7 cellular contexts compared by ENCODE assay signal in genomic region chr9:14321517-14322125, GRCh38. TPM values are rescaled to one million over a fixed set of nuclear protein-coding genes. Genes with fewer than 3 reads are reported as not detected.
DNase-seq lines count a peak whose midpoint lies in the region; ATAC-seq and TF ChIP-seq lines count a peak whose summit lies in the region.

No MANE protein-coding gene starts in this region.

- no peaks in the 10 kb centered on the region for H4K20me1 ChIP-seq in HCT116 (ENCODE audit: insufficient read depth)

- H3K9me3 ChIP-seq in HCT116 (ENCODE audit: control insufficient read depth in 1 of 2, insufficient read depth in 1 of 2, low read depth in 1 of 2, low read length in 2 of 2) (no peaks in the 10 kb centered on the region), esophagus squamous epithelium (no peaks in the 10 kb centered on the region)

- DNase-seq in HCT116 (ENCODE audit: low read depth, low spot score) (no peak), RKO (ENCODE audit: low spot score) (peak; percentile 66), esophagus squamous epithelium (lab: John Stamatoyannopoulos, UW) (no peak), retinal pigment epithelial cell (ENCODE audit: low read depth) (no peak), COLO668 (lab: John Stamatoyannopoulos, UW; ENCODE audit: unreplicated experiment) (no peak)
- DNase-seq in effector CD4-positive, alpha-beta T cell, result no peak

- peaks cover 0 to 17% of the 10 kb centered on the region in 2 experiments; a peak in 3 of 4 replicates for H3K4me1 ChIP-seq in HCT116 (ENCODE audit: control insufficient read depth in 1 of 2, insufficient read depth in 2 of 2, low read length in 2 of 2)
- peaks cover 8 to 77% (median 14%) of the 10 kb centered on the region in 3 donors for H3K4me1 ChIP-seq in esophagus squamous epithelium

- CTCF ChIA-PET in HCT116 (lab: Charles Lee), result no interaction called here

- no peak overlapping the region for H2AFZ ChIP-seq in HCT116 (ENCODE audit: low read depth, low read length, poor library complexity, severe bottlenecking)

- H3K4me3 ChIP-seq in HCT116 (replicated peaks in 1 of 2; ENCODE audit: low read depth in 1 of 2, low read length in 2 of 2), result peak overlapping the region; percentile 55 to 65
- peak overlapping the region; percentile 66 to 91 (median 82) for H3K4me3 ChIP-seq in esophagus squamous epithelium
- peak overlapping the region; percentile 68 for H3K4me3 ChIP-seq in retinal pigment epithelial cell (ENCODE audit: low read length)

- RAD21 ChIA-PET in HCT116 (lab: Charles Lee; ENCODE audit: low non-redundant PET in 1 of 2, low total read pairs in 2 of 2, uncharacterized antibody in 2 of 2, unreplicated experiment in 2 of 2), result no interaction called here

- ATAC-seq in HCT116, result no peak
- no peak for ATAC-seq in GM19328 (IDR thresholded peaks at IDR 0.05; ENCODE audit: unreplicated experiment)

- no peaks in the 10 kb centered on the region for H3K79me2 ChIP-seq in HCT116 (ENCODE audit: insufficient read depth, low read length)

- TF ChIP-seq POLR2A in HCT116 (IDR thresholded peaks at IDR 0.05; ENCODE audit: borderline replicate concordance, extremely low read depth, insufficient read depth, insufficient read length) (no peak), esophagus squamous epithelium (IDR thresholded peaks at IDR 0.05) (no peak)

- 1 to 5% methylated on average over 9 of the region's 9 CpGs for WGBS in esophagus squamous epithelium, 2 donors

- intact Hi-C loops in HCT116 (cut with micrococcal nuclease) (no loop called here), esophagus squamous epithelium (cut with DNase I) (no loop called here)

- H3K36me3 ChIP-seq in HCT116 (ENCODE audit: control insufficient read depth in 1 of 2, insufficient read depth in 2 of 2, low read length in 2 of 2) (no peaks in the 10 kb centered on the region), esophagus squamous epithelium (no peaks in the 10 kb centered on the region)

- POLR2A ChIA-PET in HCT116 (lab: Charles Lee), result no interaction called here

- no peak for TF ChIP-seq CTCF in HCT116 (IDR thresholded peaks at IDR 0.05 in 2 of 3, conservative IDR thresholded peaks at IDR 0.05 in 1 of 3; ENCODE audit: borderline replicate concordance in 1 of 3, insufficient read depth in 1 of 3, low read depth in 2 of 3, low read length in 2 of 3)
- no peak for TF ChIP-seq CTCF in esophagus squamous epithelium (IDR thresholded peaks at IDR 0.05)
- TF ChIP-seq CTCF in retinal pigment epithelial cell (conservative IDR thresholded peaks at IDR 0.05; ENCODE audit: low read depth, low read length), result no peak

- peak overlapping the region; percentile 91 for H3K4me2 ChIP-seq in HCT116 (ENCODE audit: low read length)

- BruUV-seq in HCT116 (replicated peaks; lab: Mats Ljungman, UMichigan), result TSS peak; percentile 72

- no peaks in the 10 kb centered on the region for H3K9me2 ChIP-seq in HCT116 (ENCODE audit: insufficient read depth)

- no peak for TF ChIP-seq RAD21 in HCT116 (IDR thresholded peaks at IDR 0.05; ENCODE audit: low read depth)

- peak overlapping the region; percentile 70 for H3K9ac ChIP-seq in HCT116 (ENCODE audit: low read length)

- H3K27ac ChIP-seq in HCT116 (ENCODE audit: low read depth, low read length) (peak overlapping the region; percentile 71), esophagus squamous epithelium (peak overlapping the region; percentile 94 to 99 (median 97))

- no peaks in the 10 kb centered on the region for H3K27me3 ChIP-seq in HCT116 (ENCODE audit: insufficient read depth, low read length)
- H3K27me3 ChIP-seq in esophagus squamous epithelium, result no peaks in the 10 kb centered on the region

TF ChIP-seq in HCT116, 20 proteins besides CTCF, POLR2A, EP300 and RAD21:
- TF ChIP-seq EZH2phosphoT487 (IDR thresholded peaks at IDR 0.05; ENCODE audit: borderline replicate concordance) (no peak), MAX (IDR thresholded peaks at IDR 0.05) (no peak), SIN3A (IDR thresholded peaks at IDR 0.05; ENCODE audit: low read depth) (no peak), ZBTB33 (IDR thresholded peaks at IDR 0.05; ENCODE audit: extremely low read depth, insufficient replicate concordance, low read length) (no peak), CEBPB (IDR thresholded peaks at IDR 0.05; ENCODE audit: low read depth) (no peak), POLR2AphosphoS5 (IDR thresholded peaks at IDR 0.05; ENCODE audit: low read depth, low read length) (no peak), EZH2 (IDR thresholded peaks at IDR 0.05) (no peak), TCF7L2 (IDR thresholded peaks at IDR 0.05; ENCODE audit: borderline replicate concordance, extremely low read depth, insufficient read depth, insufficient read length) (no peak), SP1 (IDR thresholded peaks at IDR 0.05; ENCODE audit: low read depth) (no peak), YY1 (IDR thresholded peaks at IDR 0.05; ENCODE audit: extremely low read depth, insufficient replicate concordance, low read depth, low read length) (no peak), ZFX (IDR thresholded peaks at IDR 0.05) (no peak), ZNF274 (IDR thresholded peaks at IDR 0.05; ENCODE audit: low read depth, low read length) (no peak), ATF3 (IDR thresholded peaks at IDR 0.05) (no peak), REST (IDR thresholded peaks at IDR 0.05; ENCODE audit: low read depth) (no peak), CBX3 (IDR thresholded peaks at IDR 0.05; ENCODE audit: low read depth) (no peak), ELF1 (IDR thresholded peaks at IDR 0.05; ENCODE audit: borderline replicate concordance, low read depth) (no peak), FOSL1 (IDR thresholded peaks at IDR 0.05; ENCODE audit: low read depth) (no peak)

RNA-seq across cellular contexts. Expression of gene NFIB, which starts 7.7 kb away (rescaled TPM):
- total RNA-seq in HCT116 (2021; ENCODE audit: unreplicated experiment) (6.6 TPM), esophagus squamous epithelium (10 to 100 TPM; 16.8 to 38.1 (median 23.0) TPM)
- polyA plus RNA-seq in HCT116 (2012), result 2.2 and 3.4 TPM in 2 replicates
